1 cellular context compared by ENCODE assay signal in the genomic region with DNA sequence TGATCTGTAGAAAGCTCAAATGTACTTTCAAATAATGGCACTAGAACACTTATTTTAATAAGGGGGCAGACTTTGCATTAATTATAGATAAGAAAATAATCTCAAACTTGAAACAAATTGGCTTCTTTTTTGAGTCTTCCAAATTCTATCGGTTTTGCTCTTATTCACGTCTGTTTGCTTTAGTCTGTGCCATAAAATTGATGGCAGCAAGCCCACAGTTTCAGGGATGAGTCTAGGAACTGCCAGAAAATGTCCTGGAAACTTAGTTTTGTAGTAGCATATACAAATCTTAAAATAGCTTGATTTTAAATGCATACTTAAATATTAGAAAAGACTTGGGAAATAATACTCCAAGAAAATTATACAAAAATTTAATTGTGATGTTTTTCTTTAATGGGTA.
TF ChIP-seq lines count a peak whose summit lies in the region.

No MANE protein-coding gene starts in this region.

TF ChIP-seq in SK-N-SH treated with all-trans-retinoic acid at 6 μM for 48 hours, 23 proteins besides CTCF, POLR2A, EP300 and RAD21 (continued from another document):
- TF ChIP-seq CSRNP3 (CRISPR knock-in tag; IDR thresholded peaks at IDR 0.05) (no peak), ISL1 (CRISPR knock-in tag; IDR thresholded peaks at IDR 0.05) (no peak)
TF ChIP-seq in SK-N-SH treated with all-trans-retinoic acid at 6 μM for 48 hours: peak in this region for 0.
